9 cellular contexts compared by ENCODE assay signal in the genomic region with DNA sequence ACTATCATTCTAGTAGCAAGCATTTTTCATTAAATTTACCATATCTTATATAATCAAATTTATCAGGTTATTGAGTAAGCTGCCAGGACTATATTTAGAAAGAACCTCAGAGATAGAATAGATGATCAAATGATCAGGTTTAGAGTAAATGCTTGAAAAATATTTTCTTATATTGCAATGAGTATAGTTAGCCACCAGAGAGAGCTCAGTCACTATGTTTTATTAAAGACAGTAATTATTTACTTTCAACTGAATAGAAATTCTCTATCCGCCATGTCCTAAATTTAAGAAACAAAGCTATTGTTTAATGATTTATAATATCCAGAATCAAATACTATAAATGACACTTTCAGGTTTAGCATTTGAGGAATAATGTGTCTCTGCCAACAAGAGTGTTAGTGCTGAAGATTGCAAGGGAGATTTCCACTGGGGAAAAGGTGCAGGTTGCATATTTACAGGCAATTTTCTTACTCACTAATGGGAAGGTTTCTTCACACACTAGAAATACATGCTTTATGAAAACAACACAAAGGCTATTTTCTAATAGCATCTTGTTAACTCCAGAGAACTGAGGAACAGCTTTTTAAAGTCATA.
A peak's percentile ranks its signal among the peaks of the same experiment; 100 is the strongest.
DNase-seq lines count a peak whose midpoint lies in the region; ATAC-seq and TF ChIP-seq lines count a peak whose summit lies in the region.
"Had no signal": no experiment of that assay in that cellular context is flagged by ENCODE, and none has a peak within 500 bp of the region (broad histone marks: within the 10 kb centered on the region; RNA-seq: fewer than 3 reads in every experiment).

No MANE protein-coding gene starts in this region.

- no peaks in the 10 kb centered on the region for H3K27me3 ChIP-seq in DND-41 (ENCODE audit: insufficient read depth, low read length, poor library complexity)
- H3K27me3 ChIP-seq: upper lobe of left lung had no signal

- TF ChIP-seq CTCF in DND-41 (IDR thresholded peaks at IDR 0.05; ENCODE audit: borderline replicate concordance, extremely low read depth, low read length, poor library complexity, severe bottlenecking) (peak; percentile 39), LNCaP clone FGC (IDR thresholded peaks at IDR 0.05; ENCODE audit: control insufficient read depth, extremely low read depth, insufficient read depth) (peak; percentile 52)

- no peaks in the 10 kb centered on the region for H4K20me1 ChIP-seq in DND-41 (ENCODE audit: insufficient read depth, low read length)

- no peak overlapping the region for H3K4me3 Mint-ChIP-seq in activated CD4-positive, alpha-beta memory T cell treated with anti-CD3 and anti-CD28 coated beads for 36 hours

- H3K4me1 ChIP-seq in DND-41 (ENCODE audit: insufficient read depth, low read length): no peaks in the 10 kb centered on the region
- H3K4me1 ChIP-seq: upper lobe of left lung had no signal

- H2AFZ ChIP-seq in DND-41 (ENCODE audit: low read depth, low read length): no peak overlapping the region

- ATAC-seq in DND-41 (ENCODE audit: insufficient read depth, low read depth): no peak
- ATAC-seq in GM21825 (IDR thresholded peaks at IDR 0.05; ENCODE audit: unreplicated experiment): no peak

- DNase-seq in DND-41 (no peak), LNCaP clone FGC (ENCODE audit: low read depth) (peak; percentile 23), SKM-1 (lab: John Stamatoyannopoulos, UW; ENCODE audit: unreplicated experiment) (peak; percentile 10), inferior parietal cortex (ENCODE audit: extremely low spot score) (peak; percentile 58), erythroblast (lab: John Stamatoyannopoulos, UW) (no peak), MV-4-11 (lab: John Stamatoyannopoulos, UW) (no peak)
- DNase-seq in activated CD4-positive, alpha-beta memory T cell treated with anti-CD3 and anti-CD28 coated beads for 36 hours: no peak
- DNase-seq: upper lobe of left lung had no signal

- H3K4me3 ChIP-seq in DND-41 (ENCODE audit: low read depth in 1 of 2, low read length in 2 of 2): no peak overlapping the region
- no peak overlapping the region for H3K4me3 ChIP-seq in LNCaP clone FGC (ENCODE audit: low read depth, low read length)
- H3K4me3 ChIP-seq: upper lobe of left lung had no signal

- H3K9ac ChIP-seq in DND-41 (ENCODE audit: low read depth, low read length): no peak overlapping the region

- TF ChIP-seq POLR2A in erythroblast (IDR thresholded peaks at IDR 0.05; ENCODE audit: low read length): no peak

- H3K27ac ChIP-seq in DND-41 (ENCODE audit: low read length): no peak overlapping the region
- H3K27ac ChIP-seq: upper lobe of left lung had no signal

- no peak overlapping the region for H3K27ac Mint-ChIP-seq in activated CD4-positive, alpha-beta memory T cell treated with anti-CD3 and anti-CD28 coated beads for 36 hours

- no peak overlapping the region for H3K4me2 ChIP-seq in DND-41 (ENCODE audit: insufficient read depth, low read length)

- H3K9me3 Mint-ChIP-seq in activated CD4-positive, alpha-beta memory T cell treated with anti-CD3 and anti-CD28 coated beads for 36 hours: no peaks in the 10 kb centered on the region

- H3K79me2 ChIP-seq in DND-41 (ENCODE audit: insufficient read depth, low read length): no peaks in the 10 kb centered on the region

- peaks cover 9% of the 10 kb centered on the region for H3K4me1 Mint-ChIP-seq in activated CD4-positive, alpha-beta memory T cell treated with anti-CD3 and anti-CD28 coated beads for 36 hours (ENCODE audit: low read depth)

- no peaks in the 10 kb centered on the region for H3K36me3 Mint-ChIP-seq in activated CD4-positive, alpha-beta memory T cell treated with anti-CD3 and anti-CD28 coated beads for 36 hours

- CTCF ChIA-PET in activated CD4-positive, alpha-beta memory T cell treated with anti-CD3 and anti-CD28 coated beads for 36 hours (lab: Charles Lee): interaction anchor here (1.1 kb wide), 1 partner anchor 298 kb away, joined by 7 read pairs; no protein-coding TSS in a partner anchor

- H3K36me3 ChIP-seq in DND-41 (ENCODE audit: insufficient read depth, low read length): no peaks in the 10 kb centered on the region
- H3K36me3 ChIP-seq: upper lobe of left lung had no signal

- POLR2A ChIA-PET in activated CD4-positive, alpha-beta memory T cell treated with anti-CD3 and anti-CD28 coated beads for 36 hours (lab: Charles Lee): no interaction called here

- no peaks in the 10 kb centered on the region for H3K27me3 Mint-ChIP-seq in activated CD4-positive, alpha-beta memory T cell treated with anti-CD3 and anti-CD28 coated beads for 36 hours

- H3K9me3 ChIP-seq in DND-41 (ENCODE audit: insufficient read depth, low read length, severe bottlenecking): no peaks in the 10 kb centered on the region
- H3K9me3 ChIP-seq: upper lobe of left lung had no signal

- intact Hi-C loops in activated CD4-positive, alpha-beta memory T cell treated with anti-CD3 and anti-CD28 coated beads for 36 hours (cut with micrococcal nuclease): loop anchor here (1.0 to 10.0 kb wide), 2 partner anchors 298 to 1847 kb away; no protein-coding TSS in a partner anchor

Comparison
In these comparisons a context has a peak if more than half of its experiments do, and no peak if none do; other contexts are left out.
1. DNase-seq: peak in LNCaP clone FGC (single experiment), SKM-1 (single experiment) and inferior parietal cortex (single experiment); none in DND-41 (single experiment), erythroblast (0 of 2), MV-4-11 (single experiment) and activated CD4-positive, alpha-beta memory T cell treated with anti-CD3 and anti-CD28 coated beads for 36 hours (single experiment).